18 cellular contexts compared by ENCODE assay signal in the genomic region with DNA sequence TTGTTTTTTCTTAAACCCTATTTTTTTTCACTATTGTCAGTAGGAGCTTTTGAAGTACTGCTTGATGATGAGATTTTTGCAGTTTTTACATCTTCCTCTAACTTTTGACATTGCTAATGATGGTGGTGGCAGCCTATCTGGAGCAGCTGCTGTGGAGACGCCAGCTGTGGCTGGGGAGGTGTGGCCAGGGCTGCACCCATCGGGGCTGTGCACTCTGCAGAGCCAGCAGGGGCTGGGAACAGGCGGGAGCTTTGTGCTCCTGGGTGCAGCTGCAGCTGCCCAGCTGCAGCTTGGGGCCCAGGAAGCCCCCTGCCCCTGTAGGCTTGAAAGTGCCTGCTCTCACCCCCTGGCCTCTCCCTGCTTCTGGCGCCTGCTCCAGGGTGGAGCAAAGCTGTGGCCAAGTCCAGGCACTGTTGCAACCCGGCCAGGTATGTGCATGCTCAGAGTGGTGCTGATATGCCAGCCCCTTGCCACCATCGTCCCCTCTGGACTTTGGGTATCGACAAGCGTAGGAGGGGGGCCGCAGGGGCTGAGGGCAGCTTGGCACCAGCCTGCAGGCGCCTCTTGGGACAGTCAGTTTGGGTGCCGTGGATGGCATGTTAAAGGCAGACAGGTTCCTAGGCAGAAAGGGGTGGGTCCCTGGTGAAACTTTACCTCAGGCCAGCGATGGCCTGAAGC.
"Had no signal": no experiment of that assay in that cellular context is flagged by ENCODE, and none has a peak within 500 bp of the region (broad histone marks: within the 10 kb centered on the region; RNA-seq: fewer than 3 reads in every experiment).

No MANE protein-coding gene starts in this region.

- H3K27me3 Mint-ChIP-seq: activated naive CD4-positive, alpha-beta T cell treated with anti-CD3 and anti-CD28 coated beads, Interleukin-2, amount 10 ng/mL, durations not matched to agents 7 days and 5 days; activated naive CD8-positive, alpha-beta T cell treated with anti-CD3 and anti-CD28 coated beads, Interleukin-2, amount 50 U/mL, for 24 hours; brain; progenitor cell of endocrine pancreas; stimulated activated memory B cell treated with anti-CD40 and anti-IgM and Interleukin-4, amounts not matched to agents 10 μg/mL and 1 μg/mL and 100 μg/mL, for 72 hours had no signal

- H3K4me3 Mint-ChIP-seq: activated naive CD4-positive, alpha-beta T cell treated with anti-CD3 and anti-CD28 coated beads, Interleukin-2, amount 10 ng/mL, durations not matched to agents 7 days and 5 days; activated naive CD8-positive, alpha-beta T cell treated with anti-CD3 and anti-CD28 coated beads, Interleukin-2, amount 50 U/mL, for 24 hours; activated T-cell treated with anti-CD3 and anti-CD28 coated beads, Interleukin-2, amount 50 U/mL, for 4 hours; brain; nephron progenitor cell; stimulated activated memory B cell treated with anti-CD40 and anti-IgM and Interleukin-4, amounts not matched to agents 10 μg/mL and 1 μg/mL and 100 μg/mL, for 72 hours; T-helper 1 cell treated with Interleukin-12 subunit alpha and Interleukin-12 subunit beta and Interleukin-4 antibody, amounts not matched to agents 30 μg/mL and 1 μg/mL, for 36 hours had no signal

- H3K27ac Mint-ChIP-seq: activated naive CD4-positive, alpha-beta T cell treated with anti-CD3 and anti-CD28 coated beads, Interleukin-2, amount 10 ng/mL, durations not matched to agents 7 days and 5 days; activated naive CD8-positive, alpha-beta T cell treated with anti-CD3 and anti-CD28 coated beads, Interleukin-2, amount 50 U/mL, for 24 hours; brain; progenitor cell of endocrine pancreas; stimulated activated memory B cell treated with anti-CD40 and anti-IgM and Interleukin-4, amounts not matched to agents 10 μg/mL and 1 μg/mL and 100 μg/mL, for 72 hours; T-helper 1 cell treated with Interleukin-12 subunit alpha and Interleukin-12 subunit beta and Interleukin-4 antibody, amounts not matched to agents 30 μg/mL and 1 μg/mL, for 36 hours had no signal

- H3K9me3 Mint-ChIP-seq: activated T-cell treated with anti-CD3 and anti-CD28 coated beads, Interleukin-2, amount 50 U/mL, for 4 hours had no signal

- H3K27me3 ChIP-seq: gastroesophageal sphincter had no signal

- ATAC-seq: activated naive CD8-positive, alpha-beta T cell treated with anti-CD3 and anti-CD28 coated beads, Interleukin-2, amount 50 U/mL, for 24 hours; activated T-cell treated with anti-CD3 and anti-CD28 coated beads, Interleukin-2, amount 50 U/mL, for 4 hours; gastroesophageal sphincter; left colon; stimulated activated memory B cell treated with anti-CD40 and anti-IgM and Interleukin-4, amounts not matched to agents 10 μg/mL and 1 μg/mL and 100 μg/mL, for 72 hours had no signal

- H3K9me3 ChIP-seq: gastroesophageal sphincter had no signal

- H3K4me1 Mint-ChIP-seq: activated naive CD4-positive, alpha-beta T cell treated with anti-CD3 and anti-CD28 coated beads, Interleukin-2, amount 10 ng/mL, durations not matched to agents 7 days and 5 days; brain had no signal

- H3K4me3 ChIP-seq: gastroesophageal sphincter, lung had no signal

- DNase-seq: activated CD4-positive, alpha-beta T cell treated with anti-CD3 and anti-CD28 coated beads, Interleukin-2, amount 50 U/mL, for 1 hour; activated CD8-positive, alpha-beta memory T cell treated with anti-CD3 and anti-CD28 coated beads, Interleukin-2, amount 50 U/mL, for 4 hours; activated naive CD4-positive, alpha-beta T cell treated with anti-CD3 and anti-CD28 coated beads, Interleukin-2, amount 10 ng/mL, durations not matched to agents 7 days and 5 days; activated naive CD8-positive, alpha-beta T cell treated with anti-CD3 and anti-CD28 coated beads, Interleukin-2, amount 50 U/mL, for 24 hours; activated T-cell treated with anti-CD3 and anti-CD28 coated beads, Interleukin-2, amount 50 U/mL, for 4 hours; cortex of kidney; effector CD4-positive, alpha-beta T cell; left colon; nephron progenitor cell; occipital lobe; stimulated activated CD4-positive, alpha-beta T cell treated with anti-CD3 and anti-CD28 coated beads, Interleukin-4, amount 100 ng/mL, for 4 hours had no signal

- FAIRE-seq: islet of Langerhans had no signal
